Comparison of ENCODE assay signal across 9 cellular contexts in the genomic region with DNA sequence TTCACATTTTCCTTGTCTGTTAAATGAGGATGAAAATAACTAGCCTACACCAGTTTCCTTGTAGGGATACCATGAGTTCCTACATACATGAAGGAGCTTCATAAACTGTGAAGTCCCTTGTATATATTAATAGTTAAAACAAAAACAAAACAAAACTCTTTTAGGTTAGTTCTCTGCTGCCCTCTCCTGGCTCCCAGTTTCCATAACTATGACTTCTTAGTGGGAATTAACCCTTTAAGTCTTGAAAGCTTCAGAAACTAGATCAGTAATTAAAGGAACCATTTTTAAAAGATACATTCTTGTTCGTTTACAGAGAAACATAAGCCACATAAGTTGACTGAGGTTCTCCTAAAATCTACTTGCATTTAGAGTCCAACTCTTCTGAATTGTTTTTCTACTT.
DNase-seq lines count a peak whose midpoint lies in the region; ATAC-seq and TF ChIP-seq lines count a peak whose summit lies in the region.
"Had no signal": no experiment of that assay in that cellular context is flagged by ENCODE, and none has a peak within 500 bp of the region (broad histone marks: within the 10 kb centered on the region; RNA-seq: fewer than 3 reads in every experiment).

No MANE protein-coding gene starts in this region.

- H3K9me3 ChIP-seq in testis, result no peaks in the 10 kb centered on the region

- H3K4me3 ChIP-seq in HFF-Myc (replicated peaks; ENCODE audit: low read depth, low read length) (no peak overlapping the region), fibroblast of villous mesenchyme (ENCODE audit: low read depth, low read length) (no peak overlapping the region), testis (no peak overlapping the region)
- H3K4me3 ChIP-seq: K562 had no signal

- intact Hi-C loops in testis (cut with DNase I; ENCODE audit: low total_unique reads), result no loop called here

- no peaks in the 10 kb centered on the region for H3K27me3 ChIP-seq in testis

- TF ChIP-seq POLR2A in testis (IDR thresholded peaks at IDR 0.05), result no peak

- no peak overlapping the region for H3K27ac ChIP-seq in testis

- no peaks in the 10 kb centered on the region for H3K36me3 ChIP-seq in testis (ENCODE audit: low read depth, missing control alignments)

- ATAC-seq in HG02981 (IDR thresholded peaks at IDR 0.05; ENCODE audit: unreplicated experiment), result no peak
- ATAC-seq: K562 had no signal

- in situ Hi-C loops in Caki2 (cut with HindIII; ENCODE audit: low pct_unique_long_range_greater_than_20kb, low sequenced_read_pairs), result no loop called here

- 41 to 44% methylated on average over 1 of the region's 1 CpG for WGBS in testis, 2 donors

- no peaks in the 10 kb centered on the region for H3K4me1 ChIP-seq in testis

- TF ChIP-seq CTCF in HFF-Myc (IDR thresholded peaks at IDR 0.05; ENCODE audit: low read depth, low read length, missing control alignments) (peak; percentile 43), fibroblast of villous mesenchyme (IDR thresholded peaks at IDR 0.05; ENCODE audit: insufficient read depth, low read depth, low read length) (peak; percentile 63), testis (IDR thresholded peaks at IDR 0.05) (peak; percentile 12 to 55 (median 24))

- peak; percentile 14 for DNase-seq in Caki2 (ENCODE audit: low read depth)
- peak; percentile 40 for DNase-seq in HFF-Myc (ENCODE audit: extremely low read depth, low read depth)
- DNase-seq in RKO (ENCODE audit: low spot score), result peak; percentile 69
- DNase-seq in fibroblast of villous mesenchyme (ENCODE audit: low read depth), result peak; percentile 71
- peak; percentile 63 for DNase-seq in testis
- no peak for DNase-seq in cerebellar nuclear complex (lab: John Stamatoyannopoulos, UW)
- no peak for DNase-seq in stimulated activated naive CD4-positive, alpha-beta T cell treated with Interleukin-2 at 50 U/mL for 16 hours (lab: John Stamatoyannopoulos, UW)

Comparison
In these comparisons a context has a peak if more than half of its experiments do, and no peak if none do; other contexts are left out.
1. DNase-seq: peak in Caki2 (single experiment), HFF-Myc (single experiment), RKO (single experiment), fibroblast of villous mesenchyme (single experiment) and testis (single experiment); none in cerebellar nuclear complex (0 of 2) and stimulated activated naive CD4-positive, alpha-beta T cell treated with Interleukin-2 at 50 U/mL for 16 hours (single experiment).
2. Peak in every context shown above with its lines, with median percentiles within 50 percentile points of each other: CTCF ChIP-seq.